1 cellular context compared by ENCODE assay signal in the genomic region with DNA sequence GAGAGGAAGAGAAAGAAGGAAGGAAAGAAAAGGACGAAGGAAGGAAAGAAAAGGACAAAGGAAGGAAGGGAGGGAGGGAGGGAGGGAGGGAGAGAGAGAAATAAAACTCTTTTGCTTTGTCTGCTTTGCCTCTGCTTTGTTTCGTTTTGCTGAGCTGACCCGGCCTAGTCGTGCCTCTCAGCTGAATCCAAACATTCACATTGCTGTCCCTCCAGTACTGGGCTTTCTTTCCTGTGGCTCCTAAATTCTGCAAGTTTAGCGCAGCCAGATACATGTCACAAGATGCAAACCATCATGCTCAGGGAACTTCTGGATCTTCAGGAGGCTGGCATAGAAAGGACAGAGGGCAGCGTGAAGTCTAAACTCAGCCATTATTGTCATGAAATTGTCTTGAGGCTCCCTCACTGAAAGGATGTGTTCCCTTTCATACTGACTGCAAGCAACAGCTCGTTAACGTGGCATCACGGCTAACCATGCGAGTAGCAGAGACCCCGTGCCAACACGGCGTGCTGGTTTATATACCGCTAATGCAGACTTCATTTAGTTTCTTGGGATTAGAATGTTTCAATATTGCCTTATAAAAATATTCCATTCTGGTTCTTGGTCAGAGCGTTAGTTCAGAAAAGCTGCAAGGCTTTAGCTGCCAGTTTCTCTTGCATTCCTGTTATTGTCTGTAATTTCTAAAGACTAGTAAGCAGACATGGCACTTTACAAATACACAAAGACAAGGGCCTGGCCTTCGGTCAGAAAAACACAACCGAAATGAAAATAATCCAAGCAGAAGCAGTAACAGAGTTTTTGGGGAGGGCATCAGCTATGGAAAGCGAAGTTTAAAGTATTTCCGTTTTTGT.
TF ChIP-seq lines count a peak whose summit lies in the region.

No MANE protein-coding gene starts in this region.

TF ChIP-seq in IMR-90, 13 proteins besides CTCF, POLR2A, EP300 and RAD21:
- TF ChIP-seq NFE2L2 (IDR thresholded peaks at IDR 0.05; ENCODE audit: low read depth, low read length), result no peak
- TF ChIP-seq RFX5 (IDR thresholded peaks at IDR 0.05; ENCODE audit: low read depth, low read length), result no peak
- TF ChIP-seq CEBPB (IDR thresholded peaks at IDR 0.05; ENCODE audit: low read depth, low read length), result no peak
- TF ChIP-seq RCOR1 (IDR thresholded peaks at IDR 0.05; ENCODE audit: insufficient replicate concordance, low read length), result no peak
- TF ChIP-seq BHLHE40 (IDR thresholded peaks at IDR 0.05; ENCODE audit: low read depth, low read length), result no peak
- TF ChIP-seq MXI1 (IDR thresholded peaks at IDR 0.05; ENCODE audit: borderline replicate concordance, low read depth, low read length), result no peak
- TF ChIP-seq CHD1 (IDR thresholded peaks at IDR 0.05; ENCODE audit: low read depth, low read length), result no peak
- no peak for TF ChIP-seq FOS (IDR thresholded peaks at IDR 0.05; ENCODE audit: low read depth, low read length)
- TF ChIP-seq, protein P1, sequence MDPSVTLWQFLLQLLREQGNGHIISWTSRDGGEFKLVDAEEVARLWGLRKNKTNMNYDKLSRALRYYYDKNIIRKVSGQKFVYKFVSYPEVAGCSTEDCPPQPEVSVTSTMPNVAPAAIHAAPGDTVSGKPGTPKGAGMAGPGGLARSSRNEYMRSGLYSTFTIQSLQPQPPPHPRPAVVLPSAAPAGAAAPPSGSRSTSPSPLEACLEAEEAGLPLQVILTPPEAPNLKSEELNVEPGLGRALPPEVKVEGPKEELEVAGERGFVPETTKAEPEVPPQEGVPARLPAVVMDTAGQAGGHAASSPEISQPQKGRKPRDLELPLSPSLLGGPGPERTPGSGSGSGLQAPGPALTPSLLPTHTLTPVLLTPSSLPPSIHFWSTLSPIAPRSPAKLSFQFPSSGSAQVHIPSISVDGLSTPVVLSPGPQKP (IDR thresholded peaks at IDR 0.05; ENCODE audit: borderline replicate concordance, low read depth, low read length), result no peak
- TF ChIP-seq MAZ (IDR thresholded peaks at IDR 0.05; ENCODE audit: borderline replicate concordance, low read depth, low read length), result no peak
- no peak for TF ChIP-seq SMC3 (IDR thresholded peaks at IDR 0.05; ENCODE audit: low read depth, low read length)
- TF ChIP-seq, protein P2, sequence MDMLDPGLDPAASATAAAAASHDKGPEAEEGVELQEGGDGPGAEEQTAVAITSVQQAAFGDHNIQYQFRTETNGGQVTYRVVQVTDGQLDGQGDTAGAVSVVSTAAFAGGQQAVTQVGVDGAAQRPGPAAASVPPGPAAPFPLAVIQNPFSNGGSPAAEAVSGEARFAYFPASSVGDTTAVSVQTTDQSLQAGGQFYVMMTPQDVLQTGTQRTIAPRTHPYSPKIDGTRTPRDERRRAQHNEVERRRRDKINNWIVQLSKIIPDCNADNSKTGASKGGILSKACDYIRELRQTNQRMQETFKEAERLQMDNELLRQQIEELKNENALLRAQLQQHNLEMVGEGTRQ (IDR thresholded peaks at IDR 0.05; ENCODE audit: low read depth, low read length), result no peak
- no peak for TF ChIP-seq MAFK (IDR thresholded peaks at IDR 0.05; ENCODE audit: low read depth, low read length)
